ENCODE assay signal across 7 cellular contexts in the genomic region with DNA sequence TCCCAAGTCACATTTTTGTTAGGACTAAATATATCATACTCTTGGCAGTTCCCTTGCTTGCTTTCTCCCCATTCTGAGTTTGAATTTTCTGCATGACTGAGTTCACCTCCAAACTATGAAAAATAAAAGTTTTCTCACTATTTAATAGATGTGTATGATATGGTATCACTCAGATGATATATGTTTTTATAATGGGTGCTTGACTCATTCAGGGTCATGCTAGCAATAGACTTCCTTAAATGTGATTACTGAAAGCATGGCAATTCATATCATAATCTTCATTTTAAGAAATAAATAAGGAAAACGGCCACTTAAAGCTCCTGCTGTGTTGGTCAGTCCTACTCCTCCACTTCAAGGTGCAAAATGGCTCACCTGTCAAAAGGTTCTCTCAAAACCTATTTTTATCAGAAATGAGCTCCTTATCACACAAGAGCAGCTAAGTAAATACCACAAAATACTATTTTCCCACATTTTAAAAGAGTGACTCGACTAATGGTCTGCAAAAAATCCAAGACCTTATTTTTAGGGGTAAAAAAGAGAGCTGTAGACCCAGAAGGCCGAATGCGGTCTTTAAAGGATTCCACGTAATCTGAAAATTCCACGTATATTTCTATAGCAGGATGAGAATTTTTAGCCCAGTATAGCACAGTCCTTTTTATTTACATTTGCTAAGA. TPM values are rescaled to one million over a fixed set of nuclear protein-coding genes. Genes with fewer than 3 reads are reported as not detected.
A peak's percentile ranks its signal among the peaks of the same experiment; 100 is the strongest.
DNase-seq lines count a peak whose midpoint lies in the region; ATAC-seq, FAIRE-seq and TF ChIP-seq lines count a peak whose summit lies in the region.

No MANE protein-coding gene starts in this region.

- H3K36me3 ChIP-seq in HEK293 (ENCODE audit: control insufficient read depth in 2 of 2, insufficient read depth in 1 of 2, low read length in 2 of 2) (no peaks in the 10 kb centered on the region), SJSA1 (no peaks in the 10 kb centered on the region), small intestine (ENCODE audit: control insufficient read depth in 2 of 2, insufficient read depth in 2 of 2, low read length in 2 of 2) (no peaks in the 10 kb centered on the region)

- TF ChIP-seq CTCF in HEK293 (tag by site-specific recombination; IDR thresholded peaks at IDR 0.05) (no peak), fibroblast of mammary gland (conservative IDR thresholded peaks at IDR 0.05; ENCODE audit: control insufficient read depth, insufficient read depth, low read depth, low read length) (no peak)

- no peaks in the 10 kb centered on the region for H3K27me3 ChIP-seq in SJSA1 (replicated peaks)
- H3K27me3 ChIP-seq in small intestine (ENCODE audit: control insufficient read depth in 2 of 2, insufficient read depth in 2 of 2, low read length in 2 of 2), result no peaks in the 10 kb centered on the region

- no peaks in the 10 kb centered on the region for H3K9me3 ChIP-seq in HEK293 (ENCODE audit: control insufficient read depth, insufficient read depth, low read depth, low read length)
- no peaks in the 10 kb centered on the region for H3K9me3 ChIP-seq in SJSA1 (replicated peaks)
- no peaks in the 10 kb centered on the region for H3K9me3 ChIP-seq in small intestine (ENCODE audit: control insufficient read depth, low read depth)

- ATAC-seq in GM18520 (IDR thresholded peaks at IDR 0.05; ENCODE audit: unreplicated experiment), result no peak

- H3K4me1 ChIP-seq in HEK293 (ENCODE audit: control insufficient read depth, insufficient read depth, low read length) (peaks cover 8% of the 10 kb centered on the region; the same call in 1 of the 2 replicates), SJSA1 (replicated peaks) (peaks cover 33% of the 10 kb centered on the region), small intestine (ENCODE audit: control insufficient read depth in 2 of 2, insufficient read depth in 1 of 2, low read depth in 1 of 2, low read length in 1 of 2) (peaks cover 0 to 3% of the 10 kb centered on the region in 2 donors)

- WGBS in small intestine, 3 donors, result 39 to 40% (median 39%) methylated on average over 6 of the region's 6 CpGs

- CTCF ChIA-PET in HEK293 (lab: Yijun Ruan, JAX), result interaction anchor here (0.8 to 4.0 kb wide), 18 partner anchors 9 to 94 kb away, joined by 3 to 53 read pairs (median 4); a partner anchor contains a TSS

- DNase-seq in SJSA1 (ENCODE audit: low read depth in 1 of 2, low spot score in 2 of 2) (peak in 1 of 2 experiments; percentile 11), fibroblast of mammary gland (ENCODE audit: low read depth) (no peak), small intestine (no peak), foreskin melanocyte (no peak), HPDE6-E6E7 (ENCODE audit: extremely low spot score) (no peak)

- no peak for FAIRE-seq in small intestine (lab: Jason Lieb, UNC)

- H3K4me3 ChIP-seq in HEK293 (ENCODE audit: low read depth, low read length) (peak overlapping the region; percentile 52), SJSA1 (peak overlapping the region; percentile 48), fibroblast of mammary gland (ENCODE audit: control insufficient read depth, low read depth, low read length) (peak overlapping the region; percentile 71), small intestine (ENCODE audit: low read depth in 1 of 2, low read length in 2 of 2) (peak overlapping the region in 1 of 2 donors; percentile 66)

- H3K27ac ChIP-seq in HEK293 (ENCODE audit: extremely low read depth, low read depth, low read length), result peak overlapping the region; percentile 91
- peak overlapping the region; percentile 58 for H3K27ac ChIP-seq in SJSA1
- peak overlapping the region; percentile 91 to 99 for H3K27ac ChIP-seq in small intestine (ENCODE audit: low read depth in 1 of 2, low read length in 1 of 2)

- POLR2A ChIA-PET in HEK293 (lab: Yijun Ruan, JAX), result interaction anchor here (0.8 to 3.5 kb wide), 16 partner anchors 10 to 66 kb away, joined by 3 to 50 read pairs (median 7); a partner anchor contains a TSS

TF ChIP-seq in HEK293, 187 proteins besides CTCF, POLR2A, EP300 and RAD21:
- no peak for TF ChIP-seq ZNF654 (tag by site-specific recombination; IDR thresholded peaks at IDR 0.05; ENCODE audit: low read depth)
- TF ChIP-seq, protein P1, sequence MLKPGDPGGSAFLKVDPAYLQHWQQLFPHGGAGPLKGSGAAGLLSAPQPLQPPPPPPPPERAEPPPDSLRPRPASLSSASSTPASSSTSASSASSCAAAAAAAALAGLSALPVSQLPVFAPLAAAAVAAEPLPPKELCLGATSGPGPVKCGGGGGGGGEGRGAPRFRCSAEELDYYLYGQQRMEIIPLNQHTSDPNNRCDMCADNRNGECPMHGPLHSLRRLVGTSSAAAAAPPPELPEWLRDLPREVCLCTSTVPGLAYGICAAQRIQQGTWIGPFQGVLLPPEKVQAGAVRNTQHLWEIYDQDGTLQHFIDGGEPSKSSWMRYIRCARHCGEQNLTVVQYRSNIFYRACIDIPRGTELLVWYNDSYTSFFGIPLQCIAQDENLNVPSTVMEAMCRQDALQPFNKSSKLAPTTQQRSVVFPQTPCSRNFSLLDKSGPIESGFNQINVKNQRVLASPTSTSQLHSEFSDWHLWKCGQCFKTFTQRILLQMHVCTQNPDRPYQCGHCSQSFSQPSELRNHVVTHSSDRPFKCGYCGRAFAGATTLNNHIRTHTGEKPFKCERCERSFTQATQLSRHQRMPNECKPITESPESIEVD (tag by site-specific recombination; IDR thresholded peaks at IDR 0.05), result peak; percentile 23
- TF ChIP-seq ZNF561 (tag by site-specific recombination; IDR thresholded peaks at IDR 0.05; ENCODE audit: borderline replicate concordance), result no peak
- TF ChIP-seq ZNF660 (tag by site-specific recombination; IDR thresholded peaks at IDR 0.05), result no peak
- no peak for TF ChIP-seq ZNF24 (tag by site-specific recombination; IDR thresholded peaks at IDR 0.05)
TF ChIP-seq in HEK293: peak in this region for 1.

RNA-seq across cellular contexts. Expression of a gene that starts 3.9 kb away (rescaled TPM):
- total RNA-seq in SJSA1 (2014; rRNA removed; shearing (Covaris generic)), result 3.2 and 6.5 TPM in 2 replicates
- 1 to 10 TPM; 4.9 to 9.2 (median 6.5) TPM for polyA plus RNA-seq in small intestine

RNA-seq across cellular contexts. Expression of a gene that starts 23.6 kb away (rescaled TPM):
- 116 and 125 TPM in 2 replicates for total RNA-seq in SJSA1 (2014; rRNA removed; shearing (Covaris generic))
- 10 to 100 TPM in 1 of 3 donors, 1 to 10 TPM in 1, under 1 TPM in 1; 0.45 to 15.1 (median 1.9) TPM for polyA plus RNA-seq in small intestine

RNA-seq across cellular contexts. Expression of a gene that starts 28.7 kb away (rescaled TPM):
- total RNA-seq in SJSA1 (2014; rRNA removed; shearing (Covaris generic)), result 226 and 255 TPM in 2 replicates
- 100 to 1,000 TPM in 1 of 3 donors, 10 to 100 TPM in 2; 84.0 to 166 (median 87.7) TPM for polyA plus RNA-seq in small intestine

RNA-seq across cellular contexts. Expression of a gene that starts 36.0 kb away (rescaled TPM):
- not detected in 2 replicates for total RNA-seq in SJSA1 (2014; rRNA removed; shearing (Covaris generic))
- not detected for polyA plus RNA-seq in small intestine

RNA-seq across cellular contexts. Expression of a gene that starts 49.1 kb away (rescaled TPM):
- total RNA-seq in SJSA1 (2014; rRNA removed; shearing (Covaris generic)), result 37.3 and 39.5 TPM in 2 replicates
- polyA plus RNA-seq in small intestine, result 10 to 100 TPM; 34.0 to 53.2 (median 49.5) TPM
